ENCODE assay signal across 10 cellular contexts in the genomic region with DNA sequence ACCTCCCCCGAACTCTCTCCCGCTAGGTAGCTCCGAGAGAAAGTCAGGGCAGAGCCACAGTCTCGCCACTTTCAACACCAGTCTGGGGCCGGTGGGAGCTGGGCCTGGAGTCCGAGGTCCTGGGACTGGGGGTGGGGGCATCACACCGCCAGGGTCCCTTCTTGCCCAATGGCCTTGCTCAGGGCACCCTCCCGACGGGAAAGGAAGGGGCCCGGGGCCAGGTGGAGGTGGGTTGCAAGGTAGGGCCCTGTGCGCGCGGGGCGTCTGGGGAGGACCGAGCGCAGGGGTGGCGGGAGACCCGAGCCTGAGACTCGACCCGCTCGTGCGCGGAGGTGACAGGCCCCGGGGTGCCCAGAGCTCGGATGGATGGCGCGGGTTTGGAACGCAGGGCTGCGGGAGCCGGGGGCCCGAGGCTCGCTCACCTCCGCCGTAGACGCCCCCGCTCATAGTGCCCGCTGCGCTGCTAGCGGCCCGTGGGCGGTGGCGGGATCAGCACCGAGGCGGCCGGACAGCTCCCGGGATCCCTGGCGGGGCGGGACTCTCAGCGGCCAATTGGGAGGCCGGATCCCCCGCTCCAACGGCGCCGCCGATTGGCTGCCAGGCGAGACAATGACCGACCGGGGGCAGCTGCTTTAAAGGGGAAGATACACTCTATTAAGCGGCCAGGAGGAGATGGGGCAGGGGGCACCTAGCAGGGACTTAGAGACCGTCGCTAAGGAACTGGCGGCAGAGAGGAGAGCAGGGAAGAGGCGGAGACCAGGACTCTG. TPM values are rescaled to one million over a fixed set of nuclear protein-coding genes. Genes with fewer than 3 reads are reported as not detected.
DNase-seq lines count a peak whose midpoint lies in the region; ATAC-seq and TF ChIP-seq lines count a peak whose summit lies in the region.
"Had no signal": no experiment of that assay in that cellular context is flagged by ENCODE, and none has a peak within 500 bp of the region (broad histone marks: within the 10 kb centered on the region; RNA-seq: fewer than 3 reads in every experiment).

ACTL6B (minus strand) TSS at position 541 of the 767 bp plus-strand sequence; CDS start at position 447, 94 bp downstream.

- H3K9me3 ChIP-seq in HAP-1 (no peaks in the 10 kb centered on the region), left ventricle myocardium inferior (replicated peaks) (no peaks in the 10 kb centered on the region), psoas muscle (no peaks in the 10 kb centered on the region)
- H3K9me3 ChIP-seq: tibial artery had no signal

- no peaks in the 10 kb centered on the region for H3K4me1 Mint-ChIP-seq in activated T-helper 2 cell treated with anti-CD3 and anti-CD28 coated beads, Interferon-gamma antibody, Interleukin-2, Interleukin-4, amounts not matched to agents 10 μg/mL and 5 μg/mL and 100 μg/mL, durations not matched to agents 14 hours and 24 hours and 36 hours (ENCODE audit: low read depth)

- H3K4me1 ChIP-seq in HAP-1 (no peaks in the 10 kb centered on the region), left ventricle myocardium inferior (no peaks in the 10 kb centered on the region), psoas muscle (no peaks in the 10 kb centered on the region)

- H3K4me3 Mint-ChIP-seq in activated T-helper 2 cell treated with anti-CD3 and anti-CD28 coated beads, Interferon-gamma antibody, Interleukin-2, Interleukin-4, amounts not matched to agents 10 μg/mL and 5 μg/mL and 100 μg/mL, durations not matched to agents 14 hours and 24 hours and 36 hours (ENCODE audit: low read depth), result no peak within 1 kb of the TSS

- no peaks in the 10 kb centered on the region for H3K36me3 Mint-ChIP-seq in activated T-helper 2 cell treated with anti-CD3 and anti-CD28 coated beads, Interferon-gamma antibody, Interleukin-2, Interleukin-4, amounts not matched to agents 10 μg/mL and 5 μg/mL and 100 μg/mL, durations not matched to agents 14 hours and 24 hours and 36 hours (ENCODE audit: low read depth)

- in situ Hi-C loops in HAP-1 (cut with MboI; ENCODE audit: low sequenced_read_pairs), result no loop called here

- intact Hi-C loops in activated T-helper 2 cell treated with anti-CD3 and anti-CD28 coated beads, Interferon-gamma antibody, Interleukin-2, Interleukin-4, amounts not matched to agents 10 μg/mL and 5 μg/mL and 100 μg/mL, durations not matched to agents 14 hours and 24 hours and 36 hours (cut with micrococcal nuclease), result loop anchor here (2.0 kb wide), 1 partner anchor 17 kb away; the partner anchor contains the start of gene GNB2
- intact Hi-C loops in left ventricle myocardium inferior (cut with micrococcal nuclease) (no loop called here), psoas muscle (cut with DNase I) (no loop called here)

- WGBS in psoas muscle, 3 donors, result 7 to 8% (median 7%) methylated on average over 55 to 63 of the region's 63 CpGs

- TF ChIP-seq CTCF in left ventricle myocardium inferior (IDR thresholded peaks at IDR 0.05; ENCODE audit: borderline replicate concordance) (no peak), psoas muscle (IDR thresholded peaks at IDR 0.05) (no peak), GM10266 (IDR thresholded peaks at IDR 0.05; ENCODE audit: control insufficient read depth, insufficient read depth, low read depth, missing control alignments) (no peak)

- H3K4me3 ChIP-seq in HAP-1, result no peak within 1 kb of the TSS
- no peak within 1 kb of the TSS for H3K4me3 ChIP-seq in left ventricle myocardium inferior
- H3K4me3 ChIP-seq in psoas muscle, result no peak within 1 kb of the TSS
- H3K4me3 ChIP-seq: tibial artery had no signal

- H3K36me3 ChIP-seq in HAP-1 (replicated peaks) (no peaks in the 10 kb centered on the region), left ventricle myocardium inferior (no peaks in the 10 kb centered on the region), psoas muscle (ENCODE audit: insufficient read depth in 1 of 2, low read depth in 1 of 2) (no peaks in the 10 kb centered on the region)
- H3K36me3 ChIP-seq: tibial artery had no signal

- H3K27me3 Mint-ChIP-seq in activated T-helper 2 cell treated with anti-CD3 and anti-CD28 coated beads, Interferon-gamma antibody, Interleukin-2, Interleukin-4, amounts not matched to agents 10 μg/mL and 5 μg/mL and 100 μg/mL, durations not matched to agents 14 hours and 24 hours and 36 hours (ENCODE audit: low read depth), result peaks cover 21% of the 10 kb centered on the region

- no peaks in the 10 kb centered on the region for H3K9me3 Mint-ChIP-seq in activated T-helper 2 cell treated with anti-CD3 and anti-CD28 coated beads, Interferon-gamma antibody, Interleukin-2, Interleukin-4, amounts not matched to agents 10 μg/mL and 5 μg/mL and 100 μg/mL, durations not matched to agents 14 hours and 24 hours and 36 hours

- DNase-seq in HAP-1 (ENCODE audit: low spot score in 2 of 2) (peak; percentile 42 to 87), NCI-H510A treated with DMSO at 0.1 percent for 48 hours (lab: John Stamatoyannopoulos, UW) (peak; percentile 52), left ventricle myocardium inferior (peak; percentile 59), psoas muscle (peak; percentile 73 to 79), OCI-M1 (lab: John Stamatoyannopoulos, UW) (no peak), GM10266 (ENCODE audit: extremely low spot score) (no peak)
- peak; percentile 64 for DNase-seq in activated T-helper 2 cell treated with anti-CD3 and anti-CD28 coated beads, Interferon-gamma antibody, Interleukin-2, Interleukin-4, amounts not matched to agents 10 μg/mL and 5 μg/mL and 100 μg/mL, durations not matched to agents 14 hours and 24 hours and 36 hours (ENCODE audit: low spot score)

- no peak within 1 kb of the TSS for H3K27ac Mint-ChIP-seq in activated T-helper 2 cell treated with anti-CD3 and anti-CD28 coated beads, Interferon-gamma antibody, Interleukin-2, Interleukin-4, amounts not matched to agents 10 μg/mL and 5 μg/mL and 100 μg/mL, durations not matched to agents 14 hours and 24 hours and 36 hours

- no peak within 1 kb of the TSS for H3K27ac ChIP-seq in left ventricle myocardium inferior (replicated peaks)
- no peak within 1 kb of the TSS for H3K27ac ChIP-seq in psoas muscle
- H3K27ac ChIP-seq: tibial artery had no signal

- ATAC-seq in psoas muscle, result peak; percentile 76 to 92 (median 88)
- no peak for ATAC-seq in GM19035 (IDR thresholded peaks at IDR 0.05; ENCODE audit: unreplicated experiment)

- H3K27me3 ChIP-seq in HAP-1 (ENCODE audit: low read depth) (no peaks in the 10 kb centered on the region), left ventricle myocardium inferior (ENCODE audit: low read depth) (peaks cover 100% of the 10 kb centered on the region), psoas muscle (ENCODE audit: insufficient read depth in 3 of 3, low read length in 2 of 3) (peaks cover 0 to 68% (median 16%) of the 10 kb centered on the region in 3 donors)

RNA-seq across cellular contexts. Expression of gene ACTL6B, which starts in this region (rescaled TPM):
- not detected in 2 replicates for total RNA-seq in activated T-helper 2 cell treated with anti-CD3 and anti-CD28 coated beads, Interferon-gamma antibody, Interleukin-2, Interleukin-4, amounts not matched to agents 10 μg/mL and 5 μg/mL and 100 μg/mL, durations not matched to agents 14 hours and 24 hours and 36 hours
- total RNA-seq in left ventricle myocardium inferior (not detected), psoas muscle (not detected)
- under 1 TPM in 1 of 3 donors, not detected in 2; 0.03 TPM for polyA plus RNA-seq in psoas muscle
- total RNA-seq: epithelial cell of proximal tubule had no signal

Comparison
In these comparisons a context has a peak if more than half of its experiments do, and no peak if none do; other contexts are left out.
1. Peak in DNase-seq in activated T-helper 2 cell treated with anti-CD3 and anti-CD28 coated beads, Interferon-gamma antibody, Interleukin-2, Interleukin-4, amounts not matched to agents 10 μg/mL and 5 μg/mL and 100 μg/mL, durations not matched to agents 14 hours and 24 hours and 36 hours; RNA of the gene not detected or under 1 TPM.
2. Peak in DNase-seq in left ventricle myocardium inferior; RNA of the gene not detected or under 1 TPM.
3. Peak in DNase-seq and ATAC-seq in psoas muscle; RNA of the gene not detected or under 1 TPM.
4. DNase-seq: peak in HAP-1 (2 of 2) and NCI-H510A treated with DMSO at 0.1 percent for 48 hours (single experiment); none in OCI-M1 (single experiment) and GM10266 (single experiment).